In the genomic region with DNA sequence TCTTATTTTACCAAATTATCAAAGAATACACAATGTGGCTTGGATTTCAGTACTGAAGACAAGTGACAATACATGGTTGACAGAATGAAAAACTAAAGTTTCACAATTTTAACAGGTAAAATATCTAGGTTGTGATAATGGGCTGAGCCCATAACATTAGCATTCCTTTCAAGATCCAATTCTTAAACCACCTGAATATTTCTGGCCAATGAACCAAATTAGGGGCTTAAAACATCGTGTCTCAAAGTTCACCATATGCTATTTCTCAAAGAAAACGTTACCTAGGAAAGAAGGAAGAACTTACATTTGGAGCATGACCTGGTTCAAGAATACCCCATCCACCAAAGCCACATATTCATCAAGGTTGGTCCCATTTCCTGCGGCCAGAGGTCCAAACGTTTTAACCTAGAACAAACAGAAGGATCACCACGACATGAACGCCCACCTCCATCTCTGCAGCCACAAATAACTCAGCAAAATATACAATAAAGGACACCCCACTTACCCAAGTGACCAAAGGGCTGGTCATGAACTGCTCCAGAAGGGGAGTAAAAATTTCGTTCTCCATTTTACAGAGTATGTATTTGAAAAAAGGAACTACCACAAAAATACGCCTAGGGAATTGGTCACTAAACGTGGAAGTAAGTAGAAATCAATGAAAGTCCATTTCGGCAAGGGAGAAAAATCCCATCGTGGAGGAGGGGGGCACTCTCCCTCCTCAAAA, we compare ENCODE assay signal across 2 cellular contexts.
TF ChIP-seq lines count a peak whose summit lies in the region.

No MANE protein-coding gene starts in this region.

TF ChIP-seq in GM12878, 131 proteins besides CTCF, POLR2A, EP300 and RAD21:
- TF ChIP-seq EED (IDR thresholded peaks at IDR 0.05; ENCODE audit: low read depth) (0 out of 2 replicates have a peak, but pooled peaks have one; percentile 36), CREB1 (IDR thresholded peaks at IDR 0.05; ENCODE audit: low read depth) (0 out of 2 replicates have a peak, but pooled peaks have one; percentile 7), RCOR1 (conservative IDR thresholded peaks at IDR 0.05; ENCODE audit: low read depth, low read length) (no peak)

TF ChIP-seq in HepG2, 621 proteins besides CTCF, POLR2A, EP300 and RAD21 (continues in another document):
- TF ChIP-seq ZFYVE20 (CRISPR knock-in tag; IDR thresholded peaks at IDR 0.05; ENCODE audit: borderline replicate concordance, low read depth) (no peak), ZBTB42 (CRISPR knock-in tag; IDR thresholded peaks at IDR 0.05) (no peak), KAT7 (CRISPR knock-in tag; IDR thresholded peaks at IDR 0.05; ENCODE audit: borderline replicate concordance) (no peak), HNF4A (CRISPR knock-in tag; IDR thresholded peaks at IDR 0.05) (peak; percentile 12; the same call in 1 of the 2 replicates), ZNF354B (CRISPR knock-in tag; IDR thresholded peaks at IDR 0.05) (no peak), SRSF9 (IDR thresholded peaks at IDR 0.05; ENCODE audit: borderline replicate concordance, insufficient read depth, low read depth, low read length, poor library complexity, severe bottlenecking) (no peak), HDAC6 (IDR thresholded peaks at IDR 0.05; ENCODE audit: low read depth, low read length) (no peak), HOXA5 (CRISPR knock-in tag; IDR thresholded peaks at IDR 0.05) (peak; percentile 37; the same call in 1 of the 2 replicates), ZNF614 (CRISPR knock-in tag; IDR thresholded peaks at IDR 0.05; ENCODE audit: borderline replicate concordance) (0 out of 2 replicates have a peak, but pooled peaks have one; percentile 37), NAIF1 (CRISPR knock-in tag; IDR thresholded peaks at IDR 0.05; ENCODE audit: borderline replicate concordance) (no peak), MEIS2 (CRISPR knock-in tag; IDR thresholded peaks at IDR 0.05) (peak; percentile 32; the same call in 1 of the 2 replicates), HDAC2 (CRISPR knock-in tag; IDR thresholded peaks at IDR 0.05) (peak; percentile 25; the same call in 1 of the 2 replicates), ZNF292 (CRISPR knock-in tag; IDR thresholded peaks at IDR 0.05; ENCODE audit: borderline replicate concordance, low read depth) (no peak), GATAD2A (CRISPR knock-in tag; IDR thresholded peaks at IDR 0.05) (peak; percentile 21), ZNF543 (CRISPR knock-in tag; IDR thresholded peaks at IDR 0.05) (no peak), SALL1 (CRISPR knock-in tag; IDR thresholded peaks at IDR 0.05) (no peak), SAP130 (CRISPR knock-in tag; IDR thresholded peaks at IDR 0.05; ENCODE audit: low read depth) (peak; percentile 15; the same call in 1 of the 2 replicates), RFXANK (CRISPR knock-in tag; IDR thresholded peaks at IDR 0.05) (no peak), NCOA1 (CRISPR knock-in tag; IDR thresholded peaks at IDR 0.05) (peak; percentile 73; the same call in 1 of the 2 replicates), CHD4 (IDR thresholded peaks at IDR 0.05; ENCODE audit: borderline replicate concordance, low read length) (0 out of 2 replicates have a peak, but pooled peaks have one; percentile 36), ZNF432 (CRISPR knock-in tag; IDR thresholded peaks at IDR 0.05; ENCODE audit: borderline replicate concordance) (no peak), ZNF781 (CRISPR knock-in tag; IDR thresholded peaks at IDR 0.05; ENCODE audit: borderline replicate concordance, not compliant biosample characterization) (no peak), MIXL1 (CRISPR knock-in tag; IDR thresholded peaks at IDR 0.05) (no peak), ZNF343 (CRISPR knock-in tag; IDR thresholded peaks at IDR 0.05) (no peak), ZNF17 (CRISPR knock-in tag; IDR thresholded peaks at IDR 0.05) (no peak), PHF5A (CRISPR knock-in tag; IDR thresholded peaks at IDR 0.05; ENCODE audit: low read depth, unreplicated experiment) (no peak), ZNF513 (CRISPR knock-in tag; conservative IDR thresholded peaks at IDR 0.05) (no peak), SRSF1 (optimal IDR thresholded peaks at IDR 0.05; ENCODE audit: low read depth, low read length) (no peak), DPF2 (CRISPR knock-in tag; IDR thresholded peaks at IDR 0.05; ENCODE audit: borderline replicate concordance, low read depth) (no peak), HNRNPLL (IDR thresholded peaks at IDR 0.05; ENCODE audit: low read depth, low read length, poor library complexity, severe bottlenecking) (no peak), ZNF646 (CRISPR knock-in tag; IDR thresholded peaks at IDR 0.05) (0 out of 2 replicates have a peak, but pooled peaks have one; percentile 9), ONECUT2 (CRISPR knock-in tag; IDR thresholded peaks at IDR 0.05) (0 out of 2 replicates have a peak, but pooled peaks have one; percentile 10), ZGPAT (CRISPR knock-in tag; IDR thresholded peaks at IDR 0.05) (no peak), SATB2 (CRISPR knock-in tag; IDR thresholded peaks at IDR 0.05) (no peak; the same call in 1 of the 2 replicates), KAT8 (CRISPR knock-in tag; IDR thresholded peaks at IDR 0.05) (no peak)
- TF ChIP-seq, protein P1, sequence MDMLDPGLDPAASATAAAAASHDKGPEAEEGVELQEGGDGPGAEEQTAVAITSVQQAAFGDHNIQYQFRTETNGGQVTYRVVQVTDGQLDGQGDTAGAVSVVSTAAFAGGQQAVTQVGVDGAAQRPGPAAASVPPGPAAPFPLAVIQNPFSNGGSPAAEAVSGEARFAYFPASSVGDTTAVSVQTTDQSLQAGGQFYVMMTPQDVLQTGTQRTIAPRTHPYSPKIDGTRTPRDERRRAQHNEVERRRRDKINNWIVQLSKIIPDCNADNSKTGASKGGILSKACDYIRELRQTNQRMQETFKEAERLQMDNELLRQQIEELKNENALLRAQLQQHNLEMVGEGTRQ (IDR thresholded peaks at IDR 0.05; ENCODE audit: low read depth, low read length): no peak
- TF ChIP-seq, protein P1 (CRISPR knock-in tag; IDR thresholded peaks at IDR 0.05; ENCODE audit: borderline replicate concordance): no peak
- TF ChIP-seq, protein P2, sequence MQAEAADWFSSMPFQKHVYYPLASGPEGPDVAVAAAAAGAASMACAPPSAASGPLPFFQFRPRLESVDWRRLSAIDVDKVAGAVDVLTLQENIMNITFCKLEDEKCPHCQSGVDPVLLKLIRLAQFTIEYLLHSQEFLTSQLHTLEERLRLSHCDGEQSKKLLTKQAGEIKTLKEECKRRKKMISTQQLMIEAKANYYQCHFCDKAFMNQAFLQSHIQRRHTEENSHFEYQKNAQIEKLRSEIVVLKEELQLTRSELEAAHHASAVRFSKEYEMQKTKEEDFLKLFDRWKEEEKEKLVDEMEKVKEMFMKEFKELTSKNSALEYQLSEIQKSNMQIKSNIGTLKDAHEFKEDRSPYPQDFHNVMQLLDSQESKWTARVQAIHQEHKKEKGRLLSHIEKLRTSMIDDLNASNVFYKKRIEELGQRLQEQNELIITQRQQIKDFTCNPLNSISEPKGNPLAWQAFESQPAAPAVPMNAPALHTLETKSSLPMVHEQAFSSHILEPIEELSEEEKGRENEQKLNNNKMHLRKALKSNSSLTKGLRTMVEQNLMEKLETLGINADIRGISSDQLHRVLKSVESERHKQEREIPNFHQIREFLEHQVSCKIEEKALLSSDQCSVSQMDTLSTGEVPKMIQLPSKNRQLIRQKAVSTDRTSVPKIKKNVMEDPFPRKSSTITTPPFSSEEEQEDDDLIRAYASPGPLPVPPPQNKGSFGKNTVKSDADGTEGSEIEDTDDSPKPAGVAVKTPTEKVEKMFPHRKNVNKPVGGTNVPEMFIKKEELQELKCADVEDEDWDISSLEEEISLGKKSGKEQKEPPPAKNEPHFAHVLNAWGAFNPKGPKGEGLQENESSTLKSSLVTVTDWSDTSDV (CRISPR knock-in tag; IDR thresholded peaks at IDR 0.05): no peak
- TF ChIP-seq, protein P3, sequence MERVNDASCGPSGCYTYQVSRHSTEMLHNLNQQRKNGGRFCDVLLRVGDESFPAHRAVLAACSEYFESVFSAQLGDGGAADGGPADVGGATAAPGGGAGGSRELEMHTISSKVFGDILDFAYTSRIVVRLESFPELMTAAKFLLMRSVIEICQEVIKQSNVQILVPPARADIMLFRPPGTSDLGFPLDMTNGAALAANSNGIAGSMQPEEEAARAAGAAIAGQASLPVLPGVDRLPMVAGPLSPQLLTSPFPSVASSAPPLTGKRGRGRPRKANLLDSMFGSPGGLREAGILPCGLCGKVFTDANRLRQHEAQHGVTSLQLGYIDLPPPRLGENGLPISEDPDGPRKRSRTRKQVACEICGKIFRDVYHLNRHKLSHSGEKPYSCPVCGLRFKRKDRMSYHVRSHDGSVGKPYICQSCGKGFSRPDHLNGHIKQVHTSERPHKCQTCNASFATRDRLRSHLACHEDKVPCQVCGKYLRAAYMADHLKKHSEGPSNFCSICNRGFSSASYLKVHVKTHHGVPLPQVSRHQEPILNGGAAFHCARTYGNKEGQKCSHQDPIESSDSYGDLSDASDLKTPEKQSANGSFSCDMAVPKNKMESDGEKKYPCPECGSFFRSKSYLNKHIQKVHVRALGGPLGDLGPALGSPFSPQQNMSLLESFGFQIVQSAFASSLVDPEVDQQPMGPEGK (CRISPR knock-in tag; IDR thresholded peaks at IDR 0.05): peak; percentile 72
- TF ChIP-seq, protein P4, sequence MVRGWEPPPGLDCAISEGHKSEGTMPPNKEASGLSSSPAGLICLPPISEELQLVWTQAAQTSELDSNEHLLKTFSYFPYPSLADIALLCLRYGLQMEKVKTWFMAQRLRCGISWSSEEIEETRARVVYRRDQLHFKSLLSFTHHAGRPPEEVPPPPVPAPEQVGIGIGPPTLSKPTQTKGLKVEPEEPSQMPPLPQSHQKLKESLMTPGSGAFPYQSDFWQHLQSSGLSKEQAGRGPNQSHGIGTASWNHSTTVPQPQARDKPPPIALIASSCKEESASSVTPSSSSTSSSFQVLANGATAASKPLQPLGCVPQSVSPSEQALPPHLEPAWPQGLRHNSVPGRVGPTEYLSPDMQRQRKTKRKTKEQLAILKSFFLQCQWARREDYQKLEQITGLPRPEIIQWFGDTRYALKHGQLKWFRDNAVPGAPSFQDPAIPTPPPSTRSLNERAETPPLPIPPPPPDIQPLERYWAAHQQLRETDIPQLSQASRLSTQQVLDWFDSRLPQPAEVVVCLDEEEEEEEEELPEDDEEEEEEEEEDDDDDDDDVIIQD (CRISPR knock-in tag; IDR thresholded peaks at IDR 0.05; ENCODE audit: low read depth): 0 out of 2 replicates have a peak, but pooled peaks have one; percentile 26
